In the genomic region with DNA sequence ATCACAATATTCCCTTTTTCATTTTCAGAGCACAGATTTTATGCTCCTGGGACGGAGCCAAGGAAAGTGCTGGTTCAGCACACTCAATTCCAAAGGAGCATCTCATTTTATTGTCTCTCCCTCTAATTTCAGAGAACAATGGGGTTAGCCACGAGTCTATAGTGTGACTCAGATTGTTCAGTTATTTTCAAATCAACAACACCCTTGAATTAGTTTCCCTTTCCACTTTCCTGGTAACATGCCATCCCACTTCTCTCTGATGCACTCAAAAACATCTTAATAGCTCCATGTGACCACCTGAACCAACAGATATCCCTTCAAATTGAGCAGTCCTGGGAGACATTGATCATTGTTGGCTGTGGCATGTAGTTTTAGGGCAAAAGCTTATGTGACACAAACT, we compare ENCODE assay signal across 2 cellular contexts.
A peak's percentile ranks its signal among the peaks of the same experiment; 100 is the strongest.
TF ChIP-seq lines count a peak whose summit lies in the region.

No MANE protein-coding gene starts in this region.

TF ChIP-seq in GM23338, 12 proteins besides CTCF, POLR2A, EP300 and RAD21:
- TF ChIP-seq NANOG (IDR thresholded peaks at IDR 0.05; ENCODE audit: borderline replicate concordance) (no peak), ZNF114 (CRISPR knock-in tag; IDR thresholded peaks at IDR 0.05) (no peak), EZH2phosphoT487 (IDR thresholded peaks at IDR 0.05; ENCODE audit: unreplicated experiment) (no peak), REST (IDR thresholded peaks at IDR 0.05; ENCODE audit: unreplicated experiment) (no peak), POLR2AphosphoS5 (IDR thresholded peaks at IDR 0.05; ENCODE audit: low read depth) (no peak), ZNF462 (CRISPR knock-in tag; IDR thresholded peaks at IDR 0.05) (no peak), EZH2 (IDR thresholded peaks at IDR 0.05; ENCODE audit: low read depth, unreplicated experiment) (no peak), STAT1 (IDR thresholded peaks at IDR 0.05; ENCODE audit: unreplicated experiment) (no peak)

TF ChIP-seq in endothelial cell of umbilical vein, 7 proteins besides CTCF, POLR2A, EP300 and RAD21:
- no peak for TF ChIP-seq FOS (IDR thresholded peaks at IDR 0.05; ENCODE audit: borderline replicate concordance, insufficient read depth, low read length)
- no peak for TF ChIP-seq EZH2 (IDR thresholded peaks at IDR 0.05; ENCODE audit: borderline replicate concordance, low read depth, low read length, severe bottlenecking)
- TF ChIP-seq, protein P1, sequence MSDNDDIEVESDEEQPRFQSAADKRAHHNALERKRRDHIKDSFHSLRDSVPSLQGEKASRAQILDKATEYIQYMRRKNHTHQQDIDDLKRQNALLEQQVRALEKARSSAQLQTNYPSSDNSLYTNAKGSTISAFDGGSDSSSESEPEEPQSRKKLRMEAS (IDR thresholded peaks at IDR 0.05; ENCODE audit: insufficient read depth, insufficient read length): no peak
- TF ChIP-seq MYC (IDR thresholded peaks at IDR 0.05; ENCODE audit: low read depth, low read length): no peak
- TF ChIP-seq JUN (IDR thresholded peaks at IDR 0.05; ENCODE audit: borderline replicate concordance, insufficient read depth, insufficient read length, low read depth): peak; percentile 7
- TF ChIP-seq POLR2AphosphoS5 (IDR thresholded peaks at IDR 0.05; ENCODE audit: insufficient read depth, low read depth, low read length): no peak
- TF ChIP-seq GATA2 (IDR thresholded peaks at IDR 0.05; ENCODE audit: insufficient read depth, insufficient read length, low read depth, low read length): no peak
